In the genomic region with DNA sequence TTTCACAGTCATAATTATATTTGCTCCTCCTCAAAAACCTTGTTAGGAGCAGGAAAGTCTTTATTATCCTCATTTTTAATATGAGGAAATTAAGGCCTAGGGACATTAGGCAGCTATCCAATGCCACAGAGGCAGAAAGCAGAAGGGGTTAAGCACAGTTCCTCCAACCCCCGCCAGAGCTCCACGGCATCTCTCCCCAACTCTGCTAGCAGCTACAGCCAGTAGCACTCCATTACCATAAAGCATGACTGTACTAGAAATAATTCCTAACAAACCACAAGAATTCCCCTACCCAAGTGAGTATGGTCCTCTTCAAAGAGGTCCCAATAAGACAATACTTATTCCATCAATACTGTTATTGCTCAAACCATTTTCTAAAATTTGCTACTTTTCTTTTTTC, we compare ENCODE assay signal across 12 cellular contexts. TPM values are rescaled to one million over a fixed set of nuclear protein-coding genes. Genes with fewer than 3 reads are reported as not detected.
DNase-seq lines count a peak whose midpoint lies in the region; ATAC-seq and TF ChIP-seq lines count a peak whose summit lies in the region.
"Had no signal": no experiment of that assay in that cellular context is flagged by ENCODE, and none has a peak within 500 bp of the region (broad histone marks: within the 10 kb centered on the region; RNA-seq: fewer than 3 reads in every experiment).

No MANE protein-coding gene starts in this region.

- peaks cover 18% of the 10 kb centered on the region for H3K4me1 Mint-ChIP-seq in activated naive CD8-positive, alpha-beta T cell treated with anti-CD3 and anti-CD28 coated beads for 36 hours

- H3K27me3 ChIP-seq in kidney epithelial cell (ENCODE audit: control insufficient read depth, insufficient read depth, low read length) = no peaks in the 10 kb centered on the region
- H3K27me3 ChIP-seq: tibial artery had no signal

- TF ChIP-seq CTCF in astrocyte of the cerebellum (IDR thresholded peaks at IDR 0.05; ENCODE audit: low read depth, low read length, missing control alignments) (peak; percentile 59), kidney epithelial cell (IDR thresholded peaks at IDR 0.05; ENCODE audit: insufficient read depth, low read length, poor library complexity, severe bottlenecking) (peak; percentile 31)

- peaks cover 18% of the 10 kb centered on the region for H3K36me3 Mint-ChIP-seq in activated naive CD8-positive, alpha-beta T cell treated with anti-CD3 and anti-CD28 coated beads for 36 hours

- no peaks in the 10 kb centered on the region for H3K9me3 Mint-ChIP-seq in activated naive CD8-positive, alpha-beta T cell treated with anti-CD3 and anti-CD28 coated beads for 36 hours
- H3K9me3 Mint-ChIP-seq: CD4-positive, CD25-positive, alpha-beta regulatory T cell had no signal

- no peaks in the 10 kb centered on the region for H3K27me3 Mint-ChIP-seq in activated naive CD8-positive, alpha-beta T cell treated with anti-CD3 and anti-CD28 coated beads for 36 hours
- H3K27me3 Mint-ChIP-seq: CD4-positive, CD25-positive, alpha-beta regulatory T cell had no signal

- H3K36me3 ChIP-seq in kidney epithelial cell (ENCODE audit: control insufficient read depth, insufficient read depth, low read length) = no peaks in the 10 kb centered on the region
- H3K36me3 ChIP-seq: tibial artery had no signal

- no peak for ATAC-seq in HG02610 (IDR thresholded peaks at IDR 0.05; ENCODE audit: unreplicated experiment)

- no peak overlapping the region for H3K4me3 Mint-ChIP-seq in activated naive CD8-positive, alpha-beta T cell treated with anti-CD3 and anti-CD28 coated beads for 36 hours
- H3K4me3 Mint-ChIP-seq: CD4-positive, CD25-positive, alpha-beta regulatory T cell had no signal

- H3K4me3 ChIP-seq in astrocyte of the cerebellum (ENCODE audit: low read depth, low read length) = no peak overlapping the region
- no peak overlapping the region for H3K4me3 ChIP-seq in kidney epithelial cell (ENCODE audit: low read depth, low read length)
- H3K4me3 ChIP-seq: tibial artery had no signal

- DNase-seq in AG08395 (ENCODE audit: low spot score) = peak; percentile 83
- peak; percentile 89 for DNase-seq in HT1080 (ENCODE audit: low read depth)
- DNase-seq in astrocyte of the cerebellum (ENCODE audit: low read depth) = peak; percentile 76
- DNase-seq in kidney epithelial cell (ENCODE audit: low read depth) = no peak
- DNase-seq in NCI-H2081 (lab: John Stamatoyannopoulos, UW) = no peak
- no peak for DNase-seq in activated naive CD8-positive, alpha-beta T cell treated with anti-CD3 and anti-CD28 coated beads for 36 hours
- no peak for DNase-seq in NAMALWA (ENCODE audit: low spot score)
- DNase-seq: CD4-positive, CD25-positive, alpha-beta regulatory T cell; mesendoderm; tibial artery had no signal

- H3K27ac Mint-ChIP-seq in activated naive CD8-positive, alpha-beta T cell treated with anti-CD3 and anti-CD28 coated beads for 36 hours = no peak overlapping the region
- H3K27ac Mint-ChIP-seq: progenitor cell of endocrine pancreas had no signal

- in situ Hi-C loops in astrocyte of the cerebellum (cut with HindIII; ENCODE audit: low sequenced_read_pairs) = no loop called here

RNA-seq across cellular contexts. Expression of gene HEG1, which starts 9.8 kb away (rescaled TPM):
- 34.4 and 40.7 TPM in 2 replicates for total RNA-seq in HT1080 (2014; rRNA removed; shearing (Covaris generic))
- 70.8 and 102 TPM in 2 replicates for polyA plus RNA-seq in HT1080 (2015; cell fraction: cytosol; rRNA removed)
- polyA plus RNA-seq in HT1080 (2015; cell fraction: nucleus; rRNA removed) = 119 and 120 TPM in 2 replicates
- total RNA-seq in kidney epithelial cell = 16.8 and 17.4 TPM in 2 replicates
- 10 to 100 TPM; 20.7 to 21.4 TPM for total RNA-seq in activated naive CD8-positive, alpha-beta T cell treated with anti-CD3 and anti-CD28 coated beads for 36 hours

Comparison
In these comparisons a context has a peak if more than half of its experiments do, and no peak if none do; other contexts are left out.
1. DNase-seq: peak in AG08395 (single experiment), HT1080 (single experiment) and astrocyte of the cerebellum (single experiment); none in kidney epithelial cell (single experiment), NCI-H2081 (0 of 2), activated naive CD8-positive, alpha-beta T cell treated with anti-CD3 and anti-CD28 coated beads for 36 hours (single experiment) and NAMALWA (single experiment).